Comparison of ENCODE assay signal across 1 cellular context in the genomic region with DNA sequence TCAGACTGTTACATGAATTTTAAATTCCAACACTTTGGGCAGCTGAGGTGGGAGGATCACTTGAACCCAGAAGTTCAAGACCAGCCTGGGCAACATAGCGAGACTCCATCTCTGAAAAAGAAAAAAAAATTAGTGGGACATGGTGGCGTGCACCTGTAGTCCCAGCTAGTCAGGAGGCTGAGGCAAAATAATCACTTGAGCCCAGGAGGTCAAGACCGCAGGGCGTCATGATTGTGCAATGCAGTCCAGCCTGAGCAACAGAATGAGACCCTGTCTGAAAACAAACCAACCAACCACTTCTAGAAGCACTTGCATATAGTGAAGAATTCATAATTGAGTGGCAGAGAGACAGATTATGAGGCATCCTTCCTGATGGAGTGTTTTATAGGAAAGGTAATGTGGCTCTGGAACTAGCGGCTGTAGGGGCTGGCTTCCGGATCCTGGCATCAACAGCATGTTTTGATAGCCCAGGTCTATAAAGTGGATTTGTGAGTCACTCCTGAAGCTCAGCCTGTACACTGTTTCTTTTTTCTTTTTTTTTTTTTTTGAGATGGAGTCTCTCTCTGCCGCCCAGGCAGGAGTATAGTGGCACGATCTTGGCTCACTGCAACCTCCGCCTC.
TF ChIP-seq lines count a peak whose summit lies in the region.

No MANE protein-coding gene starts in this region.

TF ChIP-seq in HepG2, 621 proteins besides CTCF, POLR2A, EP300 and RAD21 (continued from another document):
- TF ChIP-seq FOXA1 (IDR thresholded peaks at IDR 0.05) (no peak), FOXA1 (CRISPR knock-in tag; IDR thresholded peaks at IDR 0.05) (no peak), MED8 (CRISPR knock-in tag; IDR thresholded peaks at IDR 0.05; ENCODE audit: insufficient replicate concordance) (no peak), ZNF33B (CRISPR knock-in tag; IDR thresholded peaks at IDR 0.05) (no peak), ZBTB33 (CRISPR knock-in tag; IDR thresholded peaks at IDR 0.05) (peak; percentile 96), KLF15 (CRISPR knock-in tag; IDR thresholded peaks at IDR 0.05; ENCODE audit: borderline replicate concordance) (no peak), ZMYM2 (CRISPR knock-in tag; IDR thresholded peaks at IDR 0.05) (peak; percentile 26; the same call in 1 of the 2 replicates), ZC3H4 (CRISPR knock-in tag; IDR thresholded peaks at IDR 0.05; ENCODE audit: borderline replicate concordance) (no peak), ISX (CRISPR knock-in tag; conservative IDR thresholded peaks at IDR 0.05) (no peak), ZNF547 (CRISPR knock-in tag; IDR thresholded peaks at IDR 0.05) (no peak), CEBPB (IDR thresholded peaks at IDR 0.05; ENCODE audit: borderline replicate concordance, low read depth, low read length) (peak; percentile 77; the same call in 1 of the 2 replicates), FOXO1 (CRISPR knock-in tag; IDR thresholded peaks at IDR 0.05) (no peak), KDM5A (IDR thresholded peaks at IDR 0.05; ENCODE audit: borderline replicate concordance, low read length) (no peak), ZNF460 (CRISPR knock-in tag; IDR thresholded peaks at IDR 0.05; ENCODE audit: borderline replicate concordance) (peak; percentile 92), NR2F6 (IDR thresholded peaks at IDR 0.05) (peak; percentile 25; the same call in 1 of the 2 replicates), NR2F6 (CRISPR knock-in tag; IDR thresholded peaks at IDR 0.05) (0 out of 2 replicates have a peak, but pooled peaks have one; percentile 20), PPARG (CRISPR knock-in tag; conservative IDR thresholded peaks at IDR 0.05) (no peak), KLF9 (CRISPR knock-in tag; IDR thresholded peaks at IDR 0.05; ENCODE audit: low read depth) (no peak)
- TF ChIP-seq, protein P1, sequence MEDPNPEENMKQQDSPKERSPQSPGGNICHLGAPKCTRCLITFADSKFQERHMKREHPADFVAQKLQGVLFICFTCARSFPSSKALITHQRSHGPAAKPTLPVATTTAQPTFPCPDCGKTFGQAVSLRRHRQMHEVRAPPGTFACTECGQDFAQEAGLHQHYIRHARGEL (CRISPR knock-in tag; IDR thresholded peaks at IDR 0.05) = no peak
